ENCODE assay signal across 8 cellular contexts in the genomic region with DNA sequence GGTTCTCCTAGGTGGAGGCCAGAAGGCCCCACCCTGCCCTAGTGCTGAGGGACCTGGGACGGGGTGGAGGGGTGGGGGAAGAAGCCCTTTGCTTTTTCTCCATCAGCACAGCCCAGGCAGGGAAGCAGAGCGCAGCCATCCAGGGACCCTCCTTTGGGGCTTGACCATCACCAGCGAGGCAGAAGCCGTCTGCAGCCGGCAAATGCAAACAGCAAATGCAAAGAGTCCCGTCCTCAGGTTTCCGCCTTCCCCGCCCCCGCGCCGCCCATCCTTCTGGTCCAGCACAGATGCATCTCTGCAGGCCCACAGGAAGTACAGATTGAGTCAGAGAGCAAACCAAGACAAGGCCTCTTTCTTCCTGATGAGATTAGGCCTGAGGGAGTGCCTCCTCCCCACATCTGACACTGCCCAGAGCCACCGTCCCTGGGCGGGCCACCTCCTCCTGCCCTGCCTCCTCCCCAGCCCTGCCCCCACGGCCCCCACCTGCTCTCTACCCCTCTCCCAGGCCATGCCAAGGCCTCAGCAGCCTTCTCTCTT. TPM values are rescaled to one million over a fixed set of nuclear protein-coding genes. Genes with fewer than 3 reads are reported as not detected.
A peak's percentile ranks its signal among the peaks of the same experiment; 100 is the strongest.
DNase-seq lines count a peak whose midpoint lies in the region; ATAC-seq and TF ChIP-seq lines count a peak whose summit lies in the region.

No MANE protein-coding gene starts in this region.

- no peak for TF ChIP-seq CTCF in fibroblast of the aortic adventitia (IDR thresholded peaks at IDR 0.05; ENCODE audit: insufficient read depth, low read length)

- H3K4me3 ChIP-seq in fibroblast of the aortic adventitia (ENCODE audit: low read depth, low read length): no peak overlapping the region

- DNase-seq in GF-D8 (lab: John Stamatoyannopoulos, UW): peak; percentile 57
- peak; percentile 46 for DNase-seq in activated CD4-positive, CD25-positive, alpha-beta regulatory T cell treated with anti-CD3 and anti-CD28 coated beads, Interleukin-2, amount 50 U/mL, for 72 hours
- DNase-seq in fibroblast of the aortic adventitia (ENCODE audit: low read depth): peak; percentile 28
- peak; percentile 11 for DNase-seq in stimulated activated CD8-positive, alpha-beta memory T cell treated with anti-CD3 and anti-CD28 coated beads, Interleukin-12 subunit alpha, Interleukin-12 subunit beta, amount 100 ng/mL, for 1 hour (ENCODE audit: low read depth)
- DNase-seq in GDM1 (lab: John Stamatoyannopoulos, UW): no peak
- DNase-seq in AG08396 (ENCODE audit: low spot score): no peak

- ATAC-seq in GM21367 (IDR thresholded peaks at IDR 0.05; ENCODE audit: unreplicated experiment) (peak; percentile 97), HG03520 (IDR thresholded peaks at IDR 0.05; ENCODE audit: unreplicated experiment) (peak; percentile 98)

RNA-seq across cellular contexts. Expression of a gene that starts 23.4 kb away (rescaled TPM):
- 0.36 and 0.57 TPM in 2 replicates for total RNA-seq in fibroblast of the aortic adventitia (ENCODE audit: low replicate concordance)

RNA-seq across cellular contexts. Expression of a gene that starts 50.0 kb away (rescaled TPM):
- 0.81 and 2.0 TPM in 2 replicates for total RNA-seq in fibroblast of the aortic adventitia (ENCODE audit: low replicate concordance)

Comparison
In these comparisons a context has a peak if more than half of its experiments do, and no peak if none do; other contexts are left out.
1. DNase-seq: peak in GF-D8 (single experiment), activated CD4-positive, CD25-positive, alpha-beta regulatory T cell treated with anti-CD3 and anti-CD28 coated beads, Interleukin-2, amount 50 U/mL, for 72 hours (single experiment), fibroblast of the aortic adventitia (single experiment) and stimulated activated CD8-positive, alpha-beta memory T cell treated with anti-CD3 and anti-CD28 coated beads, Interleukin-12 subunit alpha, Interleukin-12 subunit beta, amount 100 ng/mL, for 1 hour (single experiment); none in GDM1 (single experiment) and AG08396 (single experiment).